In the genomic region with DNA sequence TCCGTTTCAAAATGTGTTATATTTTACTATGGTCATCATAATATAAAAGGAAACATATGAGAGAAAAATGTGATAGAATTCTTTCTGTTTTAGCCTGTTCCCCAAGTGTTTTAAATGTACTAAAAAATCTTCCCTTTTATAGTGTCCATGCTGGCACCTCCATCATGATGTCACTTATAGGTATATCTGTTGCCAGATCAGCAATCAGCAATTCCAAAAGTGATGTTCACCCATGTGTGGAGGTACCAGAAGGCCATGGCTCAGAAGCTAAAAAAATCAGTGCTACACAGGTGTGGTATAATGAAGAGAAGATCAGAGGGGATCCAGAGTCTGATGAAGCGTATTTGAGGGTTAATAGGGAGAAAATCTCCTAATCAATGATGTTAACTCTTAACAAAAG, we compare ENCODE assay signal across 2 cellular contexts.
TF ChIP-seq lines count a peak whose summit lies in the region.

No MANE protein-coding gene starts in this region.

TF ChIP-seq in GM12891, 5 proteins besides CTCF, POLR2A, EP300 and RAD21:
- TF ChIP-seq POU2F2 (IDR thresholded peaks at IDR 0.05; ENCODE audit: low read depth, low read length) = no peak
- TF ChIP-seq POLR2AphosphoS5 (IDR thresholded peaks at IDR 0.05; ENCODE audit: low read depth, low read length) = peak; percentile 53; the same call in 1 of the 2 replicates

TF ChIP-seq in GM12878, 131 proteins besides CTCF, POLR2A, EP300 and RAD21:
- TF ChIP-seq CBFB (IDR thresholded peaks at IDR 0.05; ENCODE audit: low read depth) (0 out of 2 replicates have a peak, but pooled peaks have one; percentile 28), IKZF1 (conservative IDR thresholded peaks at IDR 0.05) (no peak), NR2C1 (IDR thresholded peaks at IDR 0.05) (no peak), NFIC (IDR thresholded peaks at IDR 0.05; ENCODE audit: low read depth, low read length) (0 out of 2 replicates have a peak, but pooled peaks have one; percentile 2), CREM (IDR thresholded peaks at IDR 0.05; ENCODE audit: low read depth) (0 out of 2 replicates have a peak, but pooled peaks have one; percentile 12), ATF7 (IDR thresholded peaks at IDR 0.05; ENCODE audit: low read depth) (peak; percentile 41; the same call in 1 of the 2 replicates), ZNF207 (IDR thresholded peaks at IDR 0.05; ENCODE audit: borderline replicate concordance) (no peak), PAX5 (IDR thresholded peaks at IDR 0.05; ENCODE audit: borderline replicate concordance, low read depth, low read length) (peak; percentile 46; the same call in 1 of the 2 replicates), CBX3 (IDR thresholded peaks at IDR 0.05; ENCODE audit: borderline replicate concordance, low read depth) (no peak), POLR2AphosphoS5 (IDR thresholded peaks at IDR 0.05; ENCODE audit: low read length) (no peak), ESRRA (IDR thresholded peaks at IDR 0.05; ENCODE audit: low read length) (no peak), MEF2A (IDR thresholded peaks at IDR 0.05; ENCODE audit: insufficient read depth, low read depth, low read length) (0 out of 2 replicates have a peak, but pooled peaks have one; percentile 8), NR2F1 (conservative IDR thresholded peaks at IDR 0.05) (no peak), RBBP5 (conservative IDR thresholded peaks at IDR 0.05) (no peak), TARDBP (IDR thresholded peaks at IDR 0.05; ENCODE audit: borderline replicate concordance) (no peak)
- TF ChIP-seq, protein P1, sequence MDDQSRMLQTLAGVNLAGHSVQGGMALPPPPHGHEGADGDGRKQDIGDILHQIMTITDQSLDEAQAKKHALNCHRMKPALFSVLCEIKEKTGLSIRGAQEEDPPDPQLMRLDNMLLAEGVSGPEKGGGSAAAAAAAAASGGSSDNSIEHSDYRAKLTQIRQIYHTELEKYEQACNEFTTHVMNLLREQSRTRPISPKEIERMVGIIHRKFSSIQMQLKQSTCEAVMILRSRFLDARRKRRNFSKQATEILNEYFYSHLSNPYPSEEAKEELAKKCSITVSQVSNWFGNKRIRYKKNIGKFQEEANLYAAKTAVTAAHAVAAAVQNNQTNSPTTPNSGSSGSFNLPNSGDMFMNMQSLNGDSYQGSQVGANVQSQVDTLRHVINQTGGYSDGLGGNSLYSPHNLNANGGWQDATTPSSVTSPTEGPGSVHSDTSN (IDR thresholded peaks at IDR 0.05; ENCODE audit: insufficient replicate concordance, low read depth, low read length) = no peak
- TF ChIP-seq, protein P2, sequence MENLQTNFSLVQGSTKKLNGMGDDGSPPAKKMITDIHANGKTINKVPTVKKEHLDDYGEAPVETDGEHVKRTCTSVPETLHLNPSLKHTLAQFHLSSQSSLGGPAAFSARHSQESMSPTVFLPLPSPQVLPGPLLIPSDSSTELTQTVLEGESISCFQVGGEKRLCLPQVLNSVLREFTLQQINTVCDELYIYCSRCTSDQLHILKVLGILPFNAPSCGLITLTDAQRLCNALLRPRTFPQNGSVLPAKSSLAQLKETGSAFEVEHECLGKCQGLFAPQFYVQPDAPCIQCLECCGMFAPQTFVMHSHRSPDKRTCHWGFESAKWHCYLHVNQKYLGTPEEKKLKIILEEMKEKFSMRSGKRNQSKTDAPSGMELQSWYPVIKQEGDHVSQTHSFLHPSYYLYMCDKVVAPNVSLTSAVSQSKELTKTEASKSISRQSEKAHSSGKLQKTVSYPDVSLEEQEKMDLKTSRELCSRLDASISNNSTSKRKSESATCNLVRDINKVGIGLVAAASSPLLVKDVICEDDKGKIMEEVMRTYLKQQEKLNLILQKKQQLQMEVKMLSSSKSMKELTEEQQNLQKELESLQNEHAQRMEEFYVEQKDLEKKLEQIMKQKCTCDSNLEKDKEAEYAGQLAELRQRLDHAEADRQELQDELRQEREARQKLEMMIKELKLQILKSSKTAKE (IDR thresholded peaks at IDR 0.05; ENCODE audit: low read depth, poor library complexity, severe bottlenecking) = no peak
- TF ChIP-seq, protein P3, sequence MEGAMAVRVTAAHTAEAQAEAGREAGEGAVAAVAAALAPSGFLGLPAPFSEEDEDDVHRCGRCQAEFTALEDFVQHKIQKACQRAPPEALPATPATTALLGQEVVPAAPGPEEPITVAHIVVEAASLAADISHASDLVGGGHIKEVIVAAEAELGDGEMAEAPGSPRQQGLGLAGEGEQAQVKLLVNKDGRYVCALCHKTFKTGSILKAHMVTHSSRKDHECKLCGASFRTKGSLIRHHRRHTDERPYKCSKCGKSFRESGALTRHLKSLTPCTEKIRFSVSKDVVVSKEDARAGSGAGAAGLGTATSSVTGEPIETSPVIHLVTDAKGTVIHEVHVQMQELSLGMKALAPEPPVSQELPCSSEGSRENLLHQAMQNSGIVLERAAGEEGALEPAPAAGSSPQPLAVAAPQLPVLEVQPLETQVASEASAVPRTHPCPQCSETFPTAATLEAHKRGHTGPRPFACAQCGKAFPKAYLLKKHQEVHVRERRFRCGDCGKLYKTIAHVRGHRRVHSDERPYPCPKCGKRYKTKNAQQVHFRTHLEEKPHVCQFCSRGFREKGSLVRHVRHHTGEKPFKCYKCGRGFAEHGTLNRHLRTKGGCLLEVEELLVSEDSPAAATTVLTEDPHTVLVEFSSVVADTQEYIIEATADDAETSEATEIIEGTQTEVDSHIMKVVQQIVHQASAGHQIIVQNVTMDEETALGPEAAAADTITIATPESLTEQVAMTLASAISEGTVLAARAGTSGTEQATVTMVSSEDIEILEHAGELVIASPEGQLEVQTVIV (IDR thresholded peaks at IDR 0.05; ENCODE audit: borderline replicate concordance, partially characterized antibody) = no peak
- TF ChIP-seq, protein P4, sequence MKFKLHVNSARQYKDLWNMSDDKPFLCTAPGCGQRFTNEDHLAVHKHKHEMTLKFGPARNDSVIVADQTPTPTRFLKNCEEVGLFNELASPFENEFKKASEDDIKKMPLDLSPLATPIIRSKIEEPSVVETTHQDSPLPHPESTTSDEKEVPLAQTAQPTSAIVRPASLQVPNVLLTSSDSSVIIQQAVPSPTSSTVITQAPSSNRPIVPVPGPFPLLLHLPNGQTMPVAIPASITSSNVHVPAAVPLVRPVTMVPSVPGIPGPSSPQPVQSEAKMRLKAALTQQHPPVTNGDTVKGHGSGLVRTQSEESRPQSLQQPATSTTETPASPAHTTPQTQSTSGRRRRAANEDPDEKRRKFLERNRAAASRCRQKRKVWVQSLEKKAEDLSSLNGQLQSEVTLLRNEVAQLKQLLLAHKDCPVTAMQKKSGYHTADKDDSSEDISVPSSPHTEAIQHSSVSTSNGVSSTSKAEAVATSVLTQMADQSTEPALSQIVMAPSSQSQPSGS (IDR thresholded peaks at IDR 0.05; ENCODE audit: low read length) = no peak
